Comparison of ENCODE assay signal across 1 cellular context in the genomic region with DNA sequence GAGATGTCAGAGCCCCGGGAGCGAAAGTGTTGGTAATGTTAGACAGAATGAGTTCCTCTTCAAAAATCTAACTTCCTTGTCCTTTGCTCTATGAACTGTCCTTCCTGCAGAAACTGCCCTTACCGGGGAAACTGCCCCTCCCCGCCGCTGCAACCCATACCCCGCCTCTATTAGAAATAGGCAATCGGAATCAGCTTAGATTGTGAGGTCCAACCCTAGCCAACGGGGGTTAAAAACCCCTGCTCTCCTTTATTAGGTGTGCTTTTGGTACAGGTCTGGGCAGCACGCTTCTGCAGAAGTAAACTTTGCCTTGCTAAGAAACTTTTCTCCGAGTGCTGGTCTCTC.
TF ChIP-seq lines count a peak whose summit lies in the region.

No MANE protein-coding gene starts in this region.

TF ChIP-seq in endothelial cell of umbilical vein, 7 proteins besides CTCF, POLR2A, EP300 and RAD21:
- TF ChIP-seq, protein P1, sequence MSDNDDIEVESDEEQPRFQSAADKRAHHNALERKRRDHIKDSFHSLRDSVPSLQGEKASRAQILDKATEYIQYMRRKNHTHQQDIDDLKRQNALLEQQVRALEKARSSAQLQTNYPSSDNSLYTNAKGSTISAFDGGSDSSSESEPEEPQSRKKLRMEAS (IDR thresholded peaks at IDR 0.05; ENCODE audit: insufficient read depth, insufficient read length), result no peak
- TF ChIP-seq MYC (IDR thresholded peaks at IDR 0.05; ENCODE audit: low read depth, low read length), result no peak
- no peak for TF ChIP-seq POLR2AphosphoS5 (IDR thresholded peaks at IDR 0.05; ENCODE audit: insufficient read depth, low read depth, low read length)
- no peak for TF ChIP-seq GATA2 (IDR thresholded peaks at IDR 0.05; ENCODE audit: insufficient read depth, insufficient read length, low read depth, low read length)
- TF ChIP-seq JUN (IDR thresholded peaks at IDR 0.05; ENCODE audit: borderline replicate concordance, insufficient read depth, insufficient read length, low read depth), result no peak
- TF ChIP-seq FOS (IDR thresholded peaks at IDR 0.05; ENCODE audit: borderline replicate concordance, insufficient read depth, low read length), result no peak
- TF ChIP-seq EZH2 (IDR thresholded peaks at IDR 0.05; ENCODE audit: borderline replicate concordance, low read depth, low read length, severe bottlenecking), result no peak
